In genomic region chr19:46860125-46860845, GRCh38 we compare ENCODE assay signal across 1 cellular context.
TF ChIP-seq lines count a peak whose summit lies in the region.

No MANE protein-coding gene starts in this region.

TF ChIP-seq in HepG2, 621 proteins besides CTCF, POLR2A, EP300 and RAD21 (continued from another document and continues in another):
- no peak; the same call in 1 of the 2 replicates for TF ChIP-seq PRMT3 (CRISPR knock-in tag; IDR thresholded peaks at IDR 0.05; ENCODE audit: borderline replicate concordance, low read depth)
- no peak for TF ChIP-seq ZFP36 (IDR thresholded peaks at IDR 0.05; ENCODE audit: borderline replicate concordance, low read depth, low read length, partially characterized antibody)
- 0 out of 2 replicates have a peak, but pooled peaks have one; percentile 3 for TF ChIP-seq ZSCAN12 (CRISPR knock-in tag; IDR thresholded peaks at IDR 0.05)
- peak; percentile 47; the same call in 1 of the 2 replicates for TF ChIP-seq ZNF598 (CRISPR knock-in tag; IDR thresholded peaks at IDR 0.05; ENCODE audit: borderline replicate concordance)
- peak; percentile 87 for TF ChIP-seq DR1 (CRISPR knock-in tag; IDR thresholded peaks at IDR 0.05)
- no peak for TF ChIP-seq ZBTB21 (CRISPR knock-in tag; IDR thresholded peaks at IDR 0.05)
- TF ChIP-seq, protein P1, sequence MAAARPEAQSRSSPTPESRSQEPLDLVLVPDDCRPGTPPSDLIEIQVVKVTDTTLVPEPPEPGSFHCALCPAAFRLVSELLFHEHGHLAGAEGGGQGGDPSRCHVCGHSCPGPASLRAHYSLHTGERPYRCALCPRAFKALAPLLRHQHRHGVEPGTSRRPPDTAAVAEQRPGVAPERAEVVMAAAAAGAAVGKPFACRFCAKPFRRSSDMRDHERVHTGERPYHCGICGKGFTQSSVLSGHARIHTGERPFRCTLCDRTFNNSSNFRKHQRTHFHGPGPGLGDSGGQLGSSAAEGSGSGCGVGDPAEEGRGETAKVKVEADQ (CRISPR knock-in tag; IDR thresholded peaks at IDR 0.05; ENCODE audit: borderline replicate concordance), result peak; percentile 20; the same call in 1 of the 2 replicates
- peak; percentile 33 for TF ChIP-seq DBP (CRISPR knock-in tag; IDR thresholded peaks at IDR 0.05; ENCODE audit: not compliant biosample characterization)
- TF ChIP-seq NCOA5 (CRISPR knock-in tag; IDR thresholded peaks at IDR 0.05), result no peak
- peak; percentile 23; the same call in 1 of the 2 replicates for TF ChIP-seq ZNF891 (CRISPR knock-in tag; IDR thresholded peaks at IDR 0.05)
- TF ChIP-seq, protein P2, sequence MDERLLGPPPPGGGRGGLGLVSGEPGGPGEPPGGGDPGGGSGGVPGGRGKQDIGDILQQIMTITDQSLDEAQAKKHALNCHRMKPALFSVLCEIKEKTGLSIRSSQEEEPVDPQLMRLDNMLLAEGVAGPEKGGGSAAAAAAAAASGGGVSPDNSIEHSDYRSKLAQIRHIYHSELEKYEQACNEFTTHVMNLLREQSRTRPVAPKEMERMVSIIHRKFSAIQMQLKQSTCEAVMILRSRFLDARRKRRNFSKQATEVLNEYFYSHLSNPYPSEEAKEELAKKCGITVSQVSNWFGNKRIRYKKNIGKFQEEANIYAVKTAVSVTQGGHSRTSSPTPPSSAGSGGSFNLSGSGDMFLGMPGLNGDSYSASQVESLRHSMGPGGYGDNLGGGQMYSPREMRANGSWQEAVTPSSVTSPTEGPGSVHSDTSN (CRISPR knock-in tag; IDR thresholded peaks at IDR 0.05), result no peak
- TF ChIP-seq, protein P3, sequence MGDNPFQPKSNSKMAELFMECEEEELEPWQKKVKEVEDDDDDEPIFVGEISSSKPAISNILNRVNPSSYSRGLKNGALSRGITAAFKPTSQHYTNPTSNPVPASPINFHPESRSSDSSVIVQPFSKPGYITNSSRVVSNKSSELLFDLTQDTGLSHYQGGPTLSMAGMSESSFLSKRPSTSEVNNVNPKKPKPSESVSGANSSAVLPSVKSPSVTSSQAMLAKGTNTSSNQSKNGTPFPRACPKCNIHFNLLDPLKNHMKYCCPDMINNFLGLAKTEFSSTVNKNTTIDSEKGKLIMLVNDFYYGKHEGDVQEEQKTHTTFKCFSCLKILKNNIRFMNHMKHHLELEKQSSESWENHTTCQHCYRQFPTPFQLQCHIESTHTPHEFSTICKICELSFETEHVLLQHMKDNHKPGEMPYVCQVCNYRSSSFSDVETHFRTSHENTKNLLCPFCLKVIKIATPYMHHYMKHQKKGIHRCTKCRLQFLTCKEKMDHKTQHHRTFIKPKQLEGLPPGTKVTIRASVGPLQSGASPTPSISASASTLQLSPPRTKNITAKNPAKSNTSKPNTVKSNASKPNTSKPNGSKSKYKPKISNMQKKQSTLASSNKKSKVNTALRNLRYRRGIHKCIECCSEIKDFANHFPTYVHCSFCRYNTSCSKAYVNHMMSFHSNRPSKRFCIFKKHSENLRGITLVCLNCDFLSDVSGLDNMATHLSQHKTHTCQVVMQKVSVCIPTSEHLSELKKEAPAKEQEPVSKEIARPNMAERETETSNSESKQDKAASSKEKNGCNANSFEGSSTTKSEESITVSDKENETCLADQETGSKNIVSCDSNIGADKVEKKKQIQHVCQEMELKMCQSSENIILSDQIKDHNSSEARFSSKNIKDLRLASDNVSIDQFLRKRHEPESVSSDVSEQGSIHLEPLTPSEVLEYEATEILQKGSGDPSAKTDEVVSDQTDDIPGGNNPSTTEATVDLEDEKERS (CRISPR knock-in tag; IDR thresholded peaks at IDR 0.05), result no peak
- TF ChIP-seq SOX13 (IDR thresholded peaks at IDR 0.05), result no peak
- peak in 1 of 2 experiments; percentile 15; a peak in 1 of 4 replicates for TF ChIP-seq SOX13 (CRISPR knock-in tag; conservative IDR thresholded peaks at IDR 0.05 in 1 of 2, IDR thresholded peaks at IDR 0.05 in 1 of 2)
- TF ChIP-seq KDM4B (CRISPR knock-in tag; IDR thresholded peaks at IDR 0.05), result no peak
- TF ChIP-seq, protein P4, sequence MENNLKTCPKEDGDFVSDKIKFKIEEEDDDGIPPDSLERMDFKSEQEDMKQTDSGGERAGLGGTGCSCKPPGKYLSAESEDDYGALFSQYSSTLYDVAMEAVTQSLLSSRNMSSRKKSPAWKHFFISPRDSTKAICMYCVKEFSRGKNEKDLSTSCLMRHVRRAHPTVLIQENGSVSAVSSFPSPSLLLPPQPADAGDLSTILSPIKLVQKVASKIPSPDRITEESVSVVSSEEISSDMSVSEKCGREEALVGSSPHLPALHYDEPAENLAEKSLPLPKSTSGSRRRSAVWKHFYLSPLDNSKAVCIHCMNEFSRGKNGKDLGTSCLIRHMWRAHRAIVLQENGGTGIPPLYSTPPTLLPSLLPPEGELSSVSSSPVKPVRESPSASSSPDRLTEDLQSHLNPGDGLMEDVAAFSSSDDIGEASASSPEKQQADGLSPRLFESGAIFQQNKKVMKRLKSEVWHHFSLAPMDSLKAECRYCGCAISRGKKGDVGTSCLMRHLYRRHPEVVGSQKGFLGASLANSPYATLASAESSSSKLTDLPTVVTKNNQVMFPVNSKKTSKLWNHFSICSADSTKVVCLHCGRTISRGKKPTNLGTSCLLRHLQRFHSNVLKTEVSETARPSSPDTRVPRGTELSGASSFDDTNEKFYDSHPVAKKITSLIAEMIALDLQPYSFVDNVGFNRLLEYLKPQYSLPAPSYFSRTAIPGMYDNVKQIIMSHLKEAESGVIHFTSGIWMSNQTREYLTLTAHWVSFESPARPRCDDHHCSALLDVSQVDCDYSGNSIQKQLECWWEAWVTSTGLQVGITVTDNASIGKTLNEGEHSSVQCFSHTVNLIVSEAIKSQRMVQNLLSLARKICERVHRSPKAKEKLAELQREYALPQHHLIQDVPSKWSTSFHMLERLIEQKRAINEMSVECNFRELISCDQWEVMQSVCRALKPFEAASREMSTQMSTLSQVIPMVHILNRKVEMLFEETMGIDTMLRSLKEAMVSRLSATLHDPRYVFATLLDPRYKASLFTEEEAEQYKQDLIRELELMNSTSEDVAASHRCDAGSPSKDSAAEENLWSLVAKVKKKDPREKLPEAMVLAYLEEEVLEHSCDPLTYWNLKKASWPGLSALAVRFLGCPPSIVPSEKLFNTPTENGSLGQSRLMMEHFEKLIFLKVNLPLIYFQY (CRISPR knock-in tag; IDR thresholded peaks at IDR 0.05; ENCODE audit: borderline replicate concordance), result no peak
- TF ChIP-seq ZNF230 (CRISPR knock-in tag; IDR thresholded peaks at IDR 0.05), result peak; percentile 98
- 0 out of 2 replicates have a peak, but pooled peaks have one; percentile 1 for TF ChIP-seq ZNF770 (CRISPR knock-in tag; IDR thresholded peaks at IDR 0.05)
- TF ChIP-seq ZFP41 (CRISPR knock-in tag; IDR thresholded peaks at IDR 0.05; ENCODE audit: borderline replicate concordance), result no peak
- peak; percentile 92 for TF ChIP-seq ZNF547 (CRISPR knock-in tag; IDR thresholded peaks at IDR 0.05)
- no peak for TF ChIP-seq KDM3A (CRISPR knock-in tag; IDR thresholded peaks at IDR 0.05; ENCODE audit: low read depth)
- 0 out of 2 replicates have a peak, but pooled peaks have one; percentile 13 for TF ChIP-seq MXD3 (CRISPR knock-in tag; IDR thresholded peaks at IDR 0.05)
- 0 out of 2 replicates have a peak, but pooled peaks have one; percentile 19 for TF ChIP-seq MAF1 (CRISPR knock-in tag; IDR thresholded peaks at IDR 0.05; ENCODE audit: borderline replicate concordance)
- peak; percentile 39 for TF ChIP-seq XRCC5 (optimal IDR thresholded peaks at IDR 0.05; ENCODE audit: low read length)
- no peak for TF ChIP-seq HIVEP1 (CRISPR knock-in tag; IDR thresholded peaks at IDR 0.05)
- TF ChIP-seq NFE2 (CRISPR knock-in tag; IDR thresholded peaks at IDR 0.05), result no peak
- TF ChIP-seq RBAK (CRISPR knock-in tag; IDR thresholded peaks at IDR 0.05), result no peak
- TF ChIP-seq KLF12 (CRISPR knock-in tag; IDR thresholded peaks at IDR 0.05; ENCODE audit: borderline replicate concordance), result peak; percentile 61; the same call in 1 of the 2 replicates
- TF ChIP-seq MYC (CRISPR knock-in tag; IDR thresholded peaks at IDR 0.05; ENCODE audit: borderline replicate concordance), result peak; percentile 79
- TF ChIP-seq RARG (CRISPR knock-in tag; IDR thresholded peaks at IDR 0.05; ENCODE audit: low read depth), result no peak
- TF ChIP-seq DPF2 (CRISPR knock-in tag; IDR thresholded peaks at IDR 0.05; ENCODE audit: borderline replicate concordance, low read depth), result no peak
- TF ChIP-seq, protein P5, sequence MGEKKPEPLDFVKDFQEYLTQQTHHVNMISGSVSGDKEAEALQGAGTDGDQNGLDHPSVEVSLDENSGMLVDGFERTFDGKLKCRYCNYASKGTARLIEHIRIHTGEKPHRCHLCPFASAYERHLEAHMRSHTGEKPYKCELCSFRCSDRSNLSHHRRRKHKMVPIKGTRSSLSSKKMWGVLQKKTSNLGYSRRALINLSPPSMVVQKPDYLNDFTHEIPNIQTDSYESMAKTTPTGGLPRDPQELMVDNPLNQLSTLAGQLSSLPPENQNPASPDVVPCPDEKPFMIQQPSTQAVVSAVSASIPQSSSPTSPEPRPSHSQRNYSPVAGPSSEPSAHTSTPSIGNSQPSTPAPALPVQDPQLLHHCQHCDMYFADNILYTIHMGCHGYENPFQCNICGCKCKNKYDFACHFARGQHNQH (CRISPR knock-in tag; IDR thresholded peaks at IDR 0.05), result peak; percentile 86; the same call in 1 of the 2 replicates
- no peak for TF ChIP-seq ZNF354B (CRISPR knock-in tag; IDR thresholded peaks at IDR 0.05)
- TF ChIP-seq ZNF766 (CRISPR knock-in tag; IDR thresholded peaks at IDR 0.05; ENCODE audit: borderline replicate concordance), result peak; percentile 96
- peak; percentile 64; the same call in 1 of the 2 replicates for TF ChIP-seq SNAPC4 (CRISPR knock-in tag; IDR thresholded peaks at IDR 0.05)
- no peak for TF ChIP-seq KDM1A (CRISPR knock-in tag; IDR thresholded peaks at IDR 0.05)
- no peak for TF ChIP-seq MIER2 (CRISPR knock-in tag; IDR thresholded peaks at IDR 0.05)
- TF ChIP-seq NFIB (CRISPR knock-in tag; IDR thresholded peaks at IDR 0.05; ENCODE audit: borderline replicate concordance), result no peak
- no peak for TF ChIP-seq RFX3 (CRISPR knock-in tag; IDR thresholded peaks at IDR 0.05)
- no peak for TF ChIP-seq RORA (CRISPR knock-in tag; IDR thresholded peaks at IDR 0.05)
- TF ChIP-seq CHD2 (IDR thresholded peaks at IDR 0.05; ENCODE audit: low read depth, low read length), result peak; percentile 93
- TF ChIP-seq SOX6 (IDR thresholded peaks at IDR 0.05), result no peak
- peak; percentile 30; the same call in 1 of the 2 replicates for TF ChIP-seq SOX6 (CRISPR knock-in tag; IDR thresholded peaks at IDR 0.05)
- TF ChIP-seq NFE2L1 (CRISPR knock-in tag; IDR thresholded peaks at IDR 0.05; ENCODE audit: borderline replicate concordance), result no peak
- peak; percentile 76; the same call in 1 of the 2 replicates for TF ChIP-seq ZNF136 (CRISPR knock-in tag; IDR thresholded peaks at IDR 0.05; ENCODE audit: low read depth)
- no peak for TF ChIP-seq ZNF205 (CRISPR knock-in tag; IDR thresholded peaks at IDR 0.05)
- TF ChIP-seq ZBTB8A (CRISPR knock-in tag; IDR thresholded peaks at IDR 0.05; ENCODE audit: borderline replicate concordance, low read depth), result peak; percentile 79; the same call in 1 of the 2 replicates
- TF ChIP-seq ASH2L (IDR thresholded peaks at IDR 0.05; ENCODE audit: insufficient read length, low read depth, low read length), result peak; percentile 69
